Comparison of ENCODE assay signal across 35 cellular contexts in the genomic region with DNA sequence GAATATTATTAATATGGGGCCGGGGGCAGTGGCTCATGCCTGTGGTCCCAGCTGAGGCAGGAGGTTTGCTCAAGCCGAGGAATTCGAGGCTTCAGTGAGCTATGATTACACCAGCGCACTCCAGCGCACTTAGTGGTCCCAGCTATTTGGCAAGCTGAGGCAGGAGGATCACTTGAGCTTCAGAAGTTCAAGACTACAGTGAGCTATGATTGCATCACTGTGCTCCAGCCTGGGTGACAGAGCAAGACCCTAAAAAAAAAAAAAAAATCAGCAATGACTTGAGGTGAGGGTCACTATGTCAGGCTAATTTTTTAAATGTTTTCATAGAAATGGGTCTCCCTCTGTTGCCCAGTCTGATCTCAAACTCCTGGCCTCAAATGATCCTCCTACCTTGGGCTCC.
"Had no signal": no experiment of that assay in that cellular context is flagged by ENCODE, and none has a peak within 500 bp of the region (broad histone marks: within the 10 kb centered on the region; RNA-seq: fewer than 3 reads in every experiment).

No MANE protein-coding gene starts in this region.

- DNase-seq: Karpas-422, Kasumi-1, MG63, MM.1S, MV-4-11, NCI-H1048, NCI-H1092, NCI-H1092 treated with DMSO at 0.1 percent for 48 hours, NCI-H1105, NCI-H1105 treated with DMSO at 0.1 percent for 48 hours, NCI-H1417, NCI-H1417 treated with DMSO at 0.1 percent for 48 hours, NCI-H1436, NCI-H1436 treated with DMSO at 0.1 percent for 48 hours, NCI-H146, NCI-H1694, NCI-H1694 treated with DMSO at 0.1 percent for 48 hours, NCI-H187, NCI-H187 treated with DMSO at 0.1 percent for 48 hours, NCI-H1930, NCI-H2029, NCI-H2029 treated with DMSO at 0.1 percent for 48 hours, NCI-H2081, NCI-H2081 treated with DMSO at 0.1 percent for 48 hours, NCI-H2107, NCI-H2171, NCI-H2171 treated with DMSO at 0.1 percent for 48 hours, NCI-H2227 treated with DMSO at 0.1 percent for 48 hours, NCI-H226, NCI-H345, NCI-H446, NCI-H446 treated with DMSO at 0.1 percent for 48 hours, NCI-H510A, NCI-H510A treated with DMSO at 0.1 percent for 48 hours, NCI-H524 had no signal

- H3K4me3 ChIP-seq: MG63 had no signal

- H3K36me3 ChIP-seq: MG63 had no signal

- H3K9me3 ChIP-seq: MG63 had no signal
